Comparison of ENCODE assay signal across 8 cellular contexts in the genomic region with DNA sequence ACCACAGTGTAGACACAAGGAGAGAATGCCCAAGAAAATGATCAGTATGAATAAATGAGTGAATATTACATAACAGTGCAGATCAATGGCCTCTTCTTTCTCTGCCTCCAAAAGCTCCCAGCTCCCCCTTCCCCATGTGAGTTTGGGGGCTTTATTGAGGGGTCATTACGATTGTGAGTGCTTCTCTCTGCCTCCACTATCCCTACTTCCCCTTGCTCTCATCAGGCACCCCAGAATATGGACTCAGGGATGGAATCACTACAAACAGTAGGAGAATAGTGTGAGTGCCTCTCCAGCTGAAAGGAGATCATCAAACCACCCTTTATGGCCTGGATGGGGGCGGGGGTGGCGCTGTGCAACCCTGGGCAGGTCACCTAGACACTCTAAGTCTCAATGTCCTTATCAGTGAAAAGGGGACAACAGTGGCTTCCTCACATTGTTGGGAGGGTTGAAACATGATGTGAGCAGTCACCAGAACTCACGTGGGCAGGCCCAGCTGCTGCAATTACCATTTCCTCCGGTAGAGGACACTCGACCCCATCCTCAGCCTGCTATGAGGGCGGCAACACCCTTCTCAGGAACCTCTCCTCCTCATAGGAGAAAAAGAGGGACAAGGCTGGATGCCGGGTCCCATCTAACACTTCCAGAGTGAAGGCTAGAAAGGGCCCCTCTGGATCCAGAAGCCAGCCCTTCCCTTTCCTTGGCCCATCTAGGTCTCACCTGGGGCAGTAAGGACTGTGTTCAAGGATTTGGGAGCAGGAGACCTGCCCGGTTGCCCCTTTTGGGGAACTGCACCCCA. TPM values are rescaled to one million over a fixed set of nuclear protein-coding genes. Genes with fewer than 3 reads are reported as not detected.
DNase-seq lines count a peak whose midpoint lies in the region; ATAC-seq and TF ChIP-seq lines count a peak whose summit lies in the region.

No MANE protein-coding gene starts in this region.

- H3K9me3 ChIP-seq in Loucy (ENCODE audit: insufficient read depth, low read depth, low read length), result no peaks in the 10 kb centered on the region

- peaks cover 7% of the 10 kb centered on the region for H4K20me1 ChIP-seq in Loucy (ENCODE audit: insufficient read depth, low read length, poor library complexity, severe bottlenecking)

- peak overlapping the region; percentile 37 for H3K4me3 Mint-ChIP-seq in activated T-helper 1 cell treated with anti-CD3 and anti-CD28 coated beads, Interleukin-12 subunit alpha, Interleukin-12 subunit beta, Interleukin-2, Interleukin-4 antibody, amounts not matched to agents 30 ng/mL and 10 ng/mL and 1 ng/mL, durations not matched to agents 14 hours and 24 hours and 36 hours
- peak overlapping the region; percentile 67 for H3K4me3 Mint-ChIP-seq in neural crest cell

- H3K36me3 ChIP-seq in Loucy (ENCODE audit: insufficient read depth, low read length), result no peaks in the 10 kb centered on the region

- no peak for ATAC-seq in GM19023 (IDR thresholded peaks at IDR 0.05; ENCODE audit: unreplicated experiment)

- no peaks in the 10 kb centered on the region for H3K9me3 Mint-ChIP-seq in activated T-helper 1 cell treated with anti-CD3 and anti-CD28 coated beads, Interleukin-12 subunit alpha, Interleukin-12 subunit beta, Interleukin-2, Interleukin-4 antibody, amounts not matched to agents 30 ng/mL and 10 ng/mL and 1 ng/mL, durations not matched to agents 14 hours and 24 hours and 36 hours
- H3K9me3 Mint-ChIP-seq in neural crest cell, result no peaks in the 10 kb centered on the region

- H3K9ac ChIP-seq in Loucy (ENCODE audit: low read depth, low read length, poor library complexity, severe bottlenecking), result no peak overlapping the region

- H2AFZ ChIP-seq in Loucy (ENCODE audit: low read length), result peak overlapping the region; percentile 49

- H3K4me1 Mint-ChIP-seq in activated T-helper 1 cell treated with anti-CD3 and anti-CD28 coated beads, Interleukin-12 subunit alpha, Interleukin-12 subunit beta, Interleukin-2, Interleukin-4 antibody, amounts not matched to agents 30 ng/mL and 10 ng/mL and 1 ng/mL, durations not matched to agents 14 hours and 24 hours and 36 hours (ENCODE audit: low read depth), result peaks cover 37% of the 10 kb centered on the region
- H3K4me1 Mint-ChIP-seq in neural crest cell, result peaks cover 15% of the 10 kb centered on the region

- H3K27me3 ChIP-seq in Loucy (ENCODE audit: insufficient read depth, low read length, poor library complexity, severe bottlenecking), result no peaks in the 10 kb centered on the region

- H3K4me1 ChIP-seq in Loucy (ENCODE audit: insufficient read depth, low read length, poor library complexity, severe bottlenecking), result peaks cover 14% of the 10 kb centered on the region

- peaks cover 5% of the 10 kb centered on the region for H3K27me3 Mint-ChIP-seq in activated T-helper 1 cell treated with anti-CD3 and anti-CD28 coated beads, Interleukin-12 subunit alpha, Interleukin-12 subunit beta, Interleukin-2, Interleukin-4 antibody, amounts not matched to agents 30 ng/mL and 10 ng/mL and 1 ng/mL, durations not matched to agents 14 hours and 24 hours and 36 hours (ENCODE audit: insufficient read depth)
- peaks cover 39% of the 10 kb centered on the region for H3K27me3 Mint-ChIP-seq in neural crest cell (ENCODE audit: low read depth)

- peak overlapping the region; percentile 86 for H3K27ac Mint-ChIP-seq in activated T-helper 1 cell treated with anti-CD3 and anti-CD28 coated beads, Interleukin-12 subunit alpha, Interleukin-12 subunit beta, Interleukin-2, Interleukin-4 antibody, amounts not matched to agents 30 ng/mL and 10 ng/mL and 1 ng/mL, durations not matched to agents 14 hours and 24 hours and 36 hours
- H3K27ac Mint-ChIP-seq in neural crest cell (ENCODE audit: unreplicated experiment), result no peak overlapping the region

- no peak overlapping the region for H3K4me3 ChIP-seq in Loucy (ENCODE audit: low read length, poor library complexity, severe bottlenecking)

- intact Hi-C loops in activated T-helper 1 cell treated with anti-CD3 and anti-CD28 coated beads, Interleukin-12 subunit alpha, Interleukin-12 subunit beta, Interleukin-2, Interleukin-4 antibody, amounts not matched to agents 30 ng/mL and 10 ng/mL and 1 ng/mL, durations not matched to agents 14 hours and 24 hours and 36 hours (cut with micrococcal nuclease), result loop anchor here (1.0 to 2.0 kb wide), 5 partner anchors 24 to 122 kb away; partner anchors contain the start of genes CISD3, PIP4K2B and PSMB3

- H3F3A ChIP-seq in Loucy (ENCODE audit: low read depth), result no peaks in the 10 kb centered on the region

- H3K4me2 ChIP-seq in Loucy (ENCODE audit: low read depth, low read length, poor library complexity, severe bottlenecking), result peak overlapping the region; percentile 0

- peaks cover 6% of the 10 kb centered on the region for H3K36me3 Mint-ChIP-seq in activated T-helper 1 cell treated with anti-CD3 and anti-CD28 coated beads, Interleukin-12 subunit alpha, Interleukin-12 subunit beta, Interleukin-2, Interleukin-4 antibody, amounts not matched to agents 30 ng/mL and 10 ng/mL and 1 ng/mL, durations not matched to agents 14 hours and 24 hours and 36 hours (ENCODE audit: low read depth)
- no peaks in the 10 kb centered on the region for H3K36me3 Mint-ChIP-seq in neural crest cell (ENCODE audit: low read depth)

- peak; percentile 81 for DNase-seq in RKO (ENCODE audit: low spot score)
- peak; percentile 75 for DNase-seq in activated T-helper 1 cell treated with anti-CD3 and anti-CD28 coated beads, Interleukin-12 subunit alpha, Interleukin-12 subunit beta, Interleukin-2, Interleukin-4 antibody, amounts not matched to agents 30 ng/mL and 10 ng/mL and 1 ng/mL, durations not matched to agents 14 hours and 24 hours and 36 hours (ENCODE audit: low spot score)
- peak; percentile 85 for DNase-seq in fibroblast of peridontal ligament (ENCODE audit: extremely low read depth)
- peak; percentile 88 for DNase-seq in neural crest cell (ENCODE audit: low read depth, low spot score)
- peak; percentile 71 for DNase-seq in stimulated activated naive CD4-positive, alpha-beta T cell treated with Interleukin-2 at 50 U/mL for 16 hours (lab: John Stamatoyannopoulos, UW)

- H3K79me2 ChIP-seq in Loucy (ENCODE audit: insufficient read depth, low read length), result peaks cover 11% of the 10 kb centered on the region; the same call in 1 of the 2 replicates

- peak; percentile 95 for TF ChIP-seq CTCF in GM12801 (IDR thresholded peaks at IDR 0.05; ENCODE audit: extremely low read depth, insufficient read length)
- peak; percentile 98 for TF ChIP-seq CTCF in Loucy (conservative IDR thresholded peaks at IDR 0.05; ENCODE audit: low read length)
- TF ChIP-seq CTCF in neural crest cell (conservative IDR thresholded peaks at IDR 0.05), result peak; percentile 90

- H3K9me2 ChIP-seq in Loucy (replicated peaks; ENCODE audit: low read depth, low read length), result no peaks in the 10 kb centered on the region

RNA-seq across cellular contexts. Expression of gene EPOP, which starts 2.1 kb away (rescaled TPM):
- 56.5 and 58.8 TPM in 2 replicates for total RNA-seq in activated T-helper 1 cell treated with anti-CD3 and anti-CD28 coated beads, Interleukin-12 subunit alpha, Interleukin-12 subunit beta, Interleukin-2, Interleukin-4 antibody, amounts not matched to agents 30 ng/mL and 10 ng/mL and 1 ng/mL, durations not matched to agents 14 hours and 24 hours and 36 hours
- 13.0 and 13.8 TPM in 2 replicates for total RNA-seq in neural crest cell

RNA-seq across cellular contexts. Expression of gene MLLT6, which starts 28.2 kb away (rescaled TPM):
- 250 and 252 TPM in 2 replicates for total RNA-seq in activated T-helper 1 cell treated with anti-CD3 and anti-CD28 coated beads, Interleukin-12 subunit alpha, Interleukin-12 subunit beta, Interleukin-2, Interleukin-4 antibody, amounts not matched to agents 30 ng/mL and 10 ng/mL and 1 ng/mL, durations not matched to agents 14 hours and 24 hours and 36 hours
- 79.6 and 85.1 TPM in 2 replicates for total RNA-seq in neural crest cell

RNA-seq across cellular contexts. Expression of gene CISD3, which starts 53.2 kb away (rescaled TPM):
- 39.2 and 41.4 TPM in 2 replicates for total RNA-seq in activated T-helper 1 cell treated with anti-CD3 and anti-CD28 coated beads, Interleukin-12 subunit alpha, Interleukin-12 subunit beta, Interleukin-2, Interleukin-4 antibody, amounts not matched to agents 30 ng/mL and 10 ng/mL and 1 ng/mL, durations not matched to agents 14 hours and 24 hours and 36 hours
- total RNA-seq in neural crest cell, result 9.0 and 11.0 TPM in 2 replicates
